Comparison of ENCODE assay signal across 28 cellular contexts in genomic region chr2:6471419-6471818, GRCh38.
"Had no signal": no experiment of that assay in that cellular context is flagged by ENCODE, and none has a peak within 500 bp of the region (broad histone marks: within the 10 kb centered on the region; RNA-seq: fewer than 3 reads in every experiment).

No MANE protein-coding gene starts in this region.

- H3K27ac Mint-ChIP-seq: dendritic cell treated with granulocyte-macrophage colony-stimulating factor and Interleukin-4, amounts not matched to agents 40 ng/mL and 50 ng/mL, for 4 days; endodermal cell; mesothelial cell of epicardium; naive B cell; natural killer cell treated with Interleukin-12 subunit alpha and Interleukin-12 subunit beta and Interleukin-15 and Interleukin-18, amount 100 ng/mL, for 72 hours; neural progenitor cell; stimulated activated naive B cell treated with anti-CD40 and anti-IgM and Interleukin-4, amounts not matched to agents 10 μg/mL and 1 μg/mL and 100 μg/mL, for 72 hours; stimulated activated naive CD8-positive, alpha-beta T cell treated with anti-CD3 and anti-CD28 coated beads, Interleukin-15, Interleukin-2, amounts not matched to agents 100 ng/mL and 50 ng/mL, for 24 hours had no signal

- H2AFZ ChIP-seq: hepatocyte, neural progenitor cell had no signal

- DNase-seq: effector CD8-positive, alpha-beta T cell; endodermal cell; heart left ventricle; kidney; mesenchymal stem cell; mucosa of descending colon; naive B cell; occipital lobe; pancreas; right lobe of liver; small intestine; stimulated activated CD4-positive, alpha-beta T cell treated with anti-CD3 and anti-CD28 coated beads, Interleukin-15, amount 100 ng/mL, for 24 hours; stimulated activated CD4-positive, alpha-beta T cell treated with anti-CD3 and anti-CD28 coated beads, Interleukin-2, amount 100 ng/mL, for 48 hours; stimulated activated naive B cell treated with anti-CD40 and anti-IgM and Interleukin-4, amounts not matched to agents 10 μg/mL and 1 μg/mL and 100 μg/mL, for 72 hours; transverse colon had no signal

- H3K27me3 ChIP-seq: foreskin keratinocyte, hepatocyte, neural progenitor cell, pancreas, right lobe of liver, transverse colon, vagina had no signal

- H3K27ac ChIP-seq: epithelial cell of prostate, esophagus muscularis mucosa, foreskin keratinocyte, gastroesophageal sphincter, heart left ventricle, hepatocyte, neural progenitor cell, pancreas, right lobe of liver, thoracic aorta, transverse colon, vagina had no signal

- H3K36me3 ChIP-seq: esophagus muscularis mucosa, gastroesophageal sphincter, heart left ventricle, neural progenitor cell, pancreas, right lobe of liver, thoracic aorta, transverse colon, vagina had no signal

- H3K4me1 ChIP-seq: esophagus muscularis mucosa, gastroesophageal sphincter, heart left ventricle, pancreas, right lobe of liver, transverse colon, vagina had no signal

- H3K79me2 ChIP-seq: hepatocyte had no signal

- H3K9me3 Mint-ChIP-seq: dendritic cell treated with granulocyte-macrophage colony-stimulating factor and Interleukin-4, amounts not matched to agents 40 ng/mL and 50 ng/mL, for 4 days; endodermal cell had no signal

- H3K4me3 ChIP-seq: esophagus muscularis mucosa, gastroesophageal sphincter, heart left ventricle, hepatocyte, mucosa of descending colon, neural progenitor cell, pancreas, right lobe of liver, thoracic aorta, transverse colon, vagina had no signal

- ATAC-seq: gastroesophageal sphincter; heart left ventricle; left lobe of liver; mucosa of descending colon; natural killer cell treated with Interleukin-12 subunit alpha and Interleukin-12 subunit beta and Interleukin-15 and Interleukin-18, amount 100 ng/mL, for 72 hours; pancreas; right lobe of liver; stimulated activated naive B cell treated with anti-CD40 and anti-IgM and Interleukin-4, amounts not matched to agents 10 μg/mL and 1 μg/mL and 100 μg/mL, for 72 hours had no signal

- FAIRE-seq: kidney, pancreas, small intestine had no signal

- H3K9ac ChIP-seq: neural progenitor cell had no signal

- H3K4me3 Mint-ChIP-seq: dendritic cell treated with granulocyte-macrophage colony-stimulating factor and Interleukin-4, amounts not matched to agents 40 ng/mL and 50 ng/mL, for 4 days; endodermal cell; mesothelial cell of epicardium; naive B cell; natural killer cell treated with Interleukin-12 subunit alpha and Interleukin-12 subunit beta and Interleukin-15 and Interleukin-18, amount 100 ng/mL, for 72 hours; neural progenitor cell; stimulated activated naive B cell treated with anti-CD40 and anti-IgM and Interleukin-4, amounts not matched to agents 10 μg/mL and 1 μg/mL and 100 μg/mL, for 72 hours; stimulated activated naive CD8-positive, alpha-beta T cell treated with anti-CD3 and anti-CD28 coated beads, Interleukin-15, Interleukin-2, amounts not matched to agents 100 ng/mL and 50 ng/mL, for 24 hours had no signal

- H3K4me1 Mint-ChIP-seq: naive B cell; stimulated activated naive B cell treated with anti-CD40 and anti-IgM and Interleukin-4, amounts not matched to agents 10 μg/mL and 1 μg/mL and 100 μg/mL, for 72 hours had no signal

- H3K27me3 Mint-ChIP-seq: dendritic cell treated with granulocyte-macrophage colony-stimulating factor and Interleukin-4, amounts not matched to agents 40 ng/mL and 50 ng/mL, for 4 days; natural killer cell treated with Interleukin-12 subunit alpha and Interleukin-12 subunit beta and Interleukin-15 and Interleukin-18, amount 100 ng/mL, for 72 hours had no signal

- H3K9me3 ChIP-seq: mucosa of descending colon, pancreas, right lobe of liver, thoracic aorta had no signal

- H3K36me3 Mint-ChIP-seq: naive B cell; natural killer cell treated with Interleukin-12 subunit alpha and Interleukin-12 subunit beta and Interleukin-15 and Interleukin-18, amount 100 ng/mL, for 72 hours; stimulated activated naive B cell treated with anti-CD40 and anti-IgM and Interleukin-4, amounts not matched to agents 10 μg/mL and 1 μg/mL and 100 μg/mL, for 72 hours had no signal

- H3K4me2 ChIP-seq: hepatocyte, neural progenitor cell had no signal
